In the genomic region with DNA sequence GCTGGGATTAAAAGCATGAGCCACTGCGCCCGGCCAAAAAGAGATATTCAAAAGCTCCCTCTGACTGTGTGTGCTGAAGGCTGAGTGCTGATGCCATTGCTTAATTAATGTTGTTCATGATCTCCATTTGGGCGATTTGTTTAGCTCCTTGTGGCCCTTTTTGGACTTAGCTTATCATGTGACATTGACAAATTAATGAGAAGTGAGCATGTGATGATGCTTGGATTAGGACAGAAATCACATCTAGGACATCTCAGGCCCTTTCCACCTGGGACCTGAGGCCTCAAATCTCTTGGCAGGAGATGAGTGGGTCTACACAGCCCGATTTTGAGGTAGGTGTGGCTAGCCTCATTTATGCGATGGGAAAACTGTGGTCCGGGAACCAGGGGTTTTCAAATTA, we compare ENCODE assay signal across 20 cellular contexts. TPM values are rescaled to one million over a fixed set of nuclear protein-coding genes. Genes with fewer than 3 reads are reported as not detected.
DNase-seq lines count a peak whose midpoint lies in the region; ATAC-seq and TF ChIP-seq lines count a peak whose summit lies in the region.
"Had no signal": no experiment of that assay in that cellular context is flagged by ENCODE, and none has a peak within 500 bp of the region (broad histone marks: within the 10 kb centered on the region; RNA-seq: fewer than 3 reads in every experiment).

No MANE protein-coding gene starts in this region.

- no peaks in the 10 kb centered on the region for H3K36me3 ChIP-seq in PC-3 (ENCODE audit: low read depth, low read length)
- H3K36me3 ChIP-seq in transverse colon = no peaks in the 10 kb centered on the region
- H3K36me3 ChIP-seq: neutrophil, tibial artery had no signal

- in situ Hi-C loops in transverse colon (cut with MboI; ENCODE audit: low pct_ligation_motif_present in 1 of 4, low pct_unique_long_range_greater_than_20kb in 1 of 4, low sequenced_read_pairs in 3 of 4) = no loop called here

- no peaks in the 10 kb centered on the region for H3K9me2 ChIP-seq in PC-3 (replicated peaks; ENCODE audit: low read length)

- H3F3A ChIP-seq in PC-3 (ENCODE audit: low read length, unreplicated experiment) = peaks cover 5% of the 10 kb centered on the region

- 57 to 68% methylated on average over 1 to 6 of the region's 6 CpGs for WGBS in transverse colon (ENCODE audit: low coverage in 1 of 2), 2 donors

- H3K9ac ChIP-seq in PC-3 (ENCODE audit: low read length) = peak overlapping the region; percentile 45

- TF ChIP-seq CTCF in PC-3 (conservative IDR thresholded peaks at IDR 0.05; ENCODE audit: low read depth, low read length) (no peak), dorsolateral prefrontal cortex (IDR thresholded peaks at IDR 0.05 in 54 of 56, conservative IDR thresholded peaks at IDR 0.05 in 2 of 56; ENCODE audit: low read depth in 1 of 56, partially characterized antibody in 56 of 56) (no peak), transverse colon (IDR thresholded peaks at IDR 0.05) (no peak)

- no peak for TF ChIP-seq POLR2A in transverse colon (IDR thresholded peaks at IDR 0.05)

- H2AFZ ChIP-seq in PC-3 (ENCODE audit: low read length) = peak overlapping the region; percentile 22

- ATAC-seq in PC-3 (no peak), GM21825 (IDR thresholded peaks at IDR 0.05; ENCODE audit: unreplicated experiment) (no peak)
- ATAC-seq: activated naive CD4-positive, alpha-beta T cell treated with anti-CD3 and anti-CD28 coated beads, Interleukin-2, amount 50 U/mL, for 72 hours; stimulated activated memory B cell treated with anti-CD40 and anti-IgM and Interleukin-4, amounts not matched to agents 10 μg/mL and 1 μg/mL and 100 μg/mL, for 72 hours had no signal

- no peak for DNase-seq in PC-3
- DNase-seq in dorsolateral prefrontal cortex = no peak
- peak; percentile 7 for DNase-seq in midbrain (lab: John Stamatoyannopoulos, UW)
- no peak for DNase-seq in transverse colon
- DNase-seq in mucosa of gallbladder (ENCODE audit: low spot score) = no peak
- DNase-seq in NAMALWA (ENCODE audit: low spot score) = no peak
- DNase-seq: activated CD4-positive, CD25-positive, alpha-beta regulatory T cell treated with anti-CD3 and anti-CD28 coated beads, Interleukin-2, amount 50 U/mL, for 72 hours; MM.1S; NCI-H1694 treated with DMSO at 0.1 percent for 48 hours; NCI-H446; tibial artery had no signal

- intact Hi-C loops in PC-3 (cut with micrococcal nuclease) (no loop called here), dorsolateral prefrontal cortex (cut with DNase I) (no loop called here), transverse colon (cut with DNase I; ENCODE audit: low total_unique reads) (no loop called here)

- peaks cover 94% of the 10 kb centered on the region for H3K79me2 ChIP-seq in PC-3 (ENCODE audit: low read length)

- no peaks in the 10 kb centered on the region for H4K20me1 ChIP-seq in PC-3 (ENCODE audit: low read length)

- H3K27ac ChIP-seq in PC-3 (ENCODE audit: low read length) (peak overlapping the region; percentile 88), dorsolateral prefrontal cortex (peak overlapping the region in 35 of 59 donors; percentile 3 to 85 (median 67)), transverse colon (peak overlapping the region; percentile 85 to 89 (median 86))
- H3K27ac ChIP-seq: neutrophil, RWPE1, tibial artery had no signal

- BruUV-seq in PC-3 (replicated peaks; lab: Mats Ljungman, UMichigan) = TSS peak; percentile 95

- TF ChIP-seq EP300 in transverse colon (IDR thresholded peaks at IDR 0.05; ENCODE audit: low read depth) = no peak

- peak overlapping the region; percentile 78 for H3K4me2 ChIP-seq in PC-3 (ENCODE audit: low read length)

- POLR2A ChIA-PET in PC-3 (lab: Charles Lee; ENCODE audit: unreplicated experiment) = interaction anchor here (1.0 kb wide), 1 partner anchor 23 kb away, joined by 3 read pairs; no protein-coding TSS in a partner anchor

- no peaks in the 10 kb centered on the region for H3K27me3 ChIP-seq in PC-3 (ENCODE audit: low read length)
- no peaks in the 10 kb centered on the region for H3K27me3 ChIP-seq in dorsolateral prefrontal cortex
- H3K27me3 ChIP-seq in transverse colon = no peaks in the 10 kb centered on the region
- H3K27me3 ChIP-seq: neutrophil, tibial artery had no signal

- H3K9me3 ChIP-seq in PC-3 (ENCODE audit: low read length) (no peaks in the 10 kb centered on the region), transverse colon (no peaks in the 10 kb centered on the region)
- H3K9me3 ChIP-seq: neutrophil, tibial artery had no signal

- H3K4me1 ChIP-seq in PC-3 (ENCODE audit: insufficient read depth, low read length) (peaks cover 56% of the 10 kb centered on the region), transverse colon (peaks cover 0 to 93% (median 39%) of the 10 kb centered on the region in 4 donors)

- H3K4me3 ChIP-seq in PC-3 (ENCODE audit: low read length) = peak overlapping the region; percentile 43; the same call in 1 of the 2 replicates
- H3K4me3 ChIP-seq in dorsolateral prefrontal cortex = peak overlapping the region in 7 of 59 donors; percentile 23 to 57 (median 38)
- peak overlapping the region in 1 of 4 donors; percentile 10 for H3K4me3 ChIP-seq in transverse colon
- H3K4me3 ChIP-seq: tibial artery had no signal

- CTCF ChIA-PET in PC-3 (lab: Charles Lee) = no interaction called here

RNA-seq across cellular contexts. Expression of gene EHF, which starts 10.4 kb away (rescaled TPM):
- total RNA-seq in PC-3 (2014; rRNA removed) (29.0 and 37.0 TPM in 2 replicates), dorsolateral prefrontal cortex (1 to 10 TPM in 85 of 120 experiments, under 1 TPM in 35; 0.17 to 4.8 (median 1.4) TPM), transverse colon (100 to 1,000 TPM; 206 to 406 (median 262) TPM), mucosa of gallbladder (176 TPM)
- total RNA-seq: activated naive CD4-positive, alpha-beta T cell treated with anti-CD3 and anti-CD28 coated beads, Interleukin-2, amount 50 U/mL, for 72 hours; activated T-helper 1 cell treated with anti-CD3 and anti-CD28 coated beads, Interleukin-12 subunit alpha, Interleukin-12 subunit beta, Interleukin-2, Interleukin-4 antibody, amounts not matched to agents 30 ng/mL and 10 ng/mL and 1 ng/mL, durations not matched to agents 14 hours and 24 hours and 36 hours; B cell; fibroblast of villous mesenchyme; H1 had no signal
